In genomic region chr20:44034965-44035635, GRCh38 we compare ENCODE assay signal across 12 cellular contexts.
"Had no signal": no experiment of that assay in that cellular context is flagged by ENCODE, and none has a peak within 500 bp of the region (broad histone marks: within the 10 kb centered on the region; RNA-seq: fewer than 3 reads in every experiment).

No MANE protein-coding gene starts in this region.

- H3K9me3 Mint-ChIP-seq: activated naive CD4-positive, alpha-beta T cell treated with anti-CD3 and anti-CD28 coated beads, Interleukin-2, amount 50 U/mL, for 24 hours; memory B cell; stimulated activated naive CD8-positive, alpha-beta T cell treated with anti-CD3 and anti-CD28 coated beads, Interleukin-15, Interleukin-2, amounts not matched to agents 100 ng/mL and 50 ng/mL, for 24 hours had no signal

- H3K4me3 Mint-ChIP-seq: activated CD4-positive, alpha-beta memory T cell treated with anti-CD3 and anti-CD28 coated beads, Interleukin-2, amount 10 ng/mL, durations not matched to agents 7 days and 5 days; activated naive CD4-positive, alpha-beta T cell treated with anti-CD3 and anti-CD28 coated beads, Interleukin-2, amount 50 U/mL, for 24 hours; brain; memory B cell; stimulated activated naive CD8-positive, alpha-beta T cell treated with anti-CD3 and anti-CD28 coated beads, Interleukin-15, Interleukin-2, amounts not matched to agents 100 ng/mL and 50 ng/mL, for 24 hours had no signal

- FAIRE-seq: islet of Langerhans had no signal

- H3K36me3 Mint-ChIP-seq: activated naive CD4-positive, alpha-beta T cell treated with anti-CD3 and anti-CD28 coated beads, Interleukin-2, amount 50 U/mL, for 24 hours; brain; memory B cell had no signal

- H3K27ac Mint-ChIP-seq: activated CD4-positive, alpha-beta memory T cell treated with anti-CD3 and anti-CD28 coated beads, Interleukin-2, amount 10 ng/mL, durations not matched to agents 7 days and 5 days; activated naive CD4-positive, alpha-beta T cell treated with anti-CD3 and anti-CD28 coated beads, Interleukin-2, amount 50 U/mL, for 24 hours; activated T-helper 2 cell treated with anti-CD3 and anti-CD28 coated beads, Interferon-gamma antibody, Interleukin-2, Interleukin-4, amounts not matched to agents 10 μg/mL and 5 μg/mL and 100 μg/mL, durations not matched to agents 14 hours and 24 hours and 36 hours; brain; memory B cell; stimulated activated naive CD8-positive, alpha-beta T cell treated with anti-CD3 and anti-CD28 coated beads, Interleukin-15, Interleukin-2, amounts not matched to agents 100 ng/mL and 50 ng/mL, for 24 hours had no signal

- ATAC-seq: left lung had no signal

- H3K4me1 Mint-ChIP-seq: memory B cell had no signal

- DNase-seq: activated CD4-positive, alpha-beta memory T cell treated with anti-CD3 and anti-CD28 coated beads, Interleukin-2, amount 10 ng/mL, durations not matched to agents 7 days and 5 days; amygdala; left lung; SJCRH30; stimulated activated CD4-positive, alpha-beta T cell treated with anti-CD3 and anti-CD28 coated beads, Interleukin-1b, Interleukin-23, amount 100 ng/mL, for 48 hours; uterus had no signal
